In the genomic region with DNA sequence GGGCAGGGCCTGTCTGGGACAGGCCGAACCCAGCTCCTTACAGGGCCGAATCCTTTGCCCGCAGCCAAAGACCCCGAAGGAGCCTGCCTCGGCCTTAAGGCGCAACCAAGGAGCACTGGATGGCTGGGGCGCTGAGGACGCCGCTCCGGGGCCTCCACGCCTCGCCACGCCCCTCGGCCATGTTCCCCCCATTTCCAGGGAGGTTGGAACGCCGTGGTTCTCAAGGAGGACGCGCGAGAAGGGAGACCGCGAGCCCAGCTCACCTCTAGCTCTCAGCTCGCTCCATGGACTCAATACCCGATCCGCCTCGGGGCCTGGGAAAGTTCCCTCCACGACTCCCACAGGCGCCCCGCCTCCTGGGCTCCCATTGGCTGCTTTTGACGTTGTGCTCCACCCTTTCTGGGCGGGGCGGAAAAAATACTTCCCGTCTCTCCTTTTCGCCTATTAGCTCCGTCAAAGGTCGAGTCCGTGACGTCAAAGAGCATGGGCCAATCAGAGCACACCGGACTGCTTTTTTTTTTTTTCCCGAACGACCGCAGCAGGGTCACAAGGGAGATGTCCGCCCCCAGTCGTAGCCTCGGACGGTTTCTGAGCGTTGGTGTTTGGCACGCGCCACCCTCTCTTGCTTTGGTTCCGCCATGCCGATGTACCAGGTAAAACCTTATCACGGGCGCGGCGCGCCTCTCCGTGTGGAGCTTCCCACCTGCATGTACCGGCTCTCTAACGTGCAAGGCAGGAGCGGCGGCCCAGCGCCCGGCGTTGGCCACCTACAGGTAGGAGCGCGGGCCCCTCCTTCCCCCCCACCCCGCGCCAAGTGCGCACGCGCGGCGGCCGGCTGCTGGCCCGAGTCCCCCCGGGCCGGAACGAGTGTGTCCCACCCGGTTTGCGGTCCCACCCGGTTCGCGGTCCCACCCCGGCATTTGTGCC, we compare ENCODE assay signal across 1 cellular context.
A peak's percentile ranks its signal among the peaks of the same experiment; 100 is the strongest.
TF ChIP-seq lines count a peak whose summit lies in the region.

No MANE protein-coding gene starts in this region.

TF ChIP-seq in A549, 52 proteins besides CTCF, POLR2A, EP300 and RAD21 (continued from another document):
- no peak for TF ChIP-seq HES2 (IDR thresholded peaks at IDR 0.05)
- no peak for TF ChIP-seq GATA3 (IDR thresholded peaks at IDR 0.05; ENCODE audit: borderline replicate concordance)
- TF ChIP-seq MAX (IDR thresholded peaks at IDR 0.05), result peak; percentile 58; the same call in 1 of the 2 replicates
- TF ChIP-seq, protein P1, sequence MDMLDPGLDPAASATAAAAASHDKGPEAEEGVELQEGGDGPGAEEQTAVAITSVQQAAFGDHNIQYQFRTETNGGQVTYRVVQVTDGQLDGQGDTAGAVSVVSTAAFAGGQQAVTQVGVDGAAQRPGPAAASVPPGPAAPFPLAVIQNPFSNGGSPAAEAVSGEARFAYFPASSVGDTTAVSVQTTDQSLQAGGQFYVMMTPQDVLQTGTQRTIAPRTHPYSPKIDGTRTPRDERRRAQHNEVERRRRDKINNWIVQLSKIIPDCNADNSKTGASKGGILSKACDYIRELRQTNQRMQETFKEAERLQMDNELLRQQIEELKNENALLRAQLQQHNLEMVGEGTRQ (IDR thresholded peaks at IDR 0.05), result no peak; the same call in 1 of the 2 replicates
- TF ChIP-seq BHLHE40 (IDR thresholded peaks at IDR 0.05; ENCODE audit: low read depth, low read length), result no peak
- TF ChIP-seq, protein P2, sequence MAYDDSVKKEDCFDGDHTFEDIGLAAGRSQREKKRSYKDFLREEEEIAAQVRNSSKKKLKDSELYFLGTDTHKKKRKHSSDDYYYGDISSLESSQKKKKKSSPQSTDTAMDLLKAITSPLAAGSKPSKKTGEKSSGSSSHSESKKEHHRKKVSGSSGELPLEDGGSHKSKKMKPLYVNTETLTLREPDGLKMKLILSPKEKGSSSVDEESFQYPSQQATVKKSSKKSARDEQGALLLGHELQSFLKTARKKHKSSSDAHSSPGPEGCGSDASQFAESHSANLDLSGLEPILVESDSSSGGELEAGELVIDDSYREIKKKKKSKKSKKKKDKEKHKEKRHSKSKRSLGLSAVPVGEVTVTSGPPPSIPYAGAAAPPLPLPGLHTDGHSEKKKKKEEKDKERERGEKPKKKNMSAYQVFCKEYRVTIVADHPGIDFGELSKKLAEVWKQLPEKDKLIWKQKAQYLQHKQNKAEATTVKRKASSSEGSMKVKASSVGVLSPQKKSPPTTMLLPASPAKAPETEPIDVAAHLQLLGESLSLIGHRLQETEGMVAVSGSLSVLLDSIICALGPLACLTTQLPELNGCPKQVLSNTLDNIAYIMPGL (CRISPR knock-in tag; IDR thresholded peaks at IDR 0.05; ENCODE audit: borderline replicate concordance), result no peak
- TF ChIP-seq PBX3 (IDR thresholded peaks at IDR 0.05), result no peak
- TF ChIP-seq TFCP2L1 (CRISPR knock-in tag; IDR thresholded peaks at IDR 0.05), result 0 out of 2 replicates have a peak, but pooled peaks have one; percentile 70
- no peak for TF ChIP-seq ZFP36 (IDR thresholded peaks at IDR 0.05; ENCODE audit: borderline replicate concordance, partially characterized antibody)
- 0 out of 2 replicates have a peak, but pooled peaks have one; percentile 30 for TF ChIP-seq E2F6 (IDR thresholded peaks at IDR 0.05; ENCODE audit: borderline replicate concordance, low read depth)
- TF ChIP-seq NPAS2 (CRISPR knock-in tag; IDR thresholded peaks at IDR 0.05; ENCODE audit: borderline replicate concordance), result no peak
- no peak for TF ChIP-seq MAFK (IDR thresholded peaks at IDR 0.05; ENCODE audit: partially characterized antibody)
- TF ChIP-seq FOXS1 (CRISPR knock-in tag; IDR thresholded peaks at IDR 0.05), result no peak
- TF ChIP-seq RARB (CRISPR knock-in tag; IDR thresholded peaks at IDR 0.05), result no peak
- TF ChIP-seq FOSL2 (IDR thresholded peaks at IDR 0.05), result no peak
- TF ChIP-seq FOSL2 (CRISPR knock-in tag; IDR thresholded peaks at IDR 0.05), result no peak
- no peak for TF ChIP-seq POLR2AphosphoS2 (conservative IDR thresholded peaks at IDR 0.05; ENCODE audit: low read length)
- TF ChIP-seq MAZ (IDR thresholded peaks at IDR 0.05; ENCODE audit: borderline replicate concordance, low read depth, low read length), result no peak
- TF ChIP-seq EHF (CRISPR knock-in tag; IDR thresholded peaks at IDR 0.05), result no peak
- no peak for TF ChIP-seq ELK1 (IDR thresholded peaks at IDR 0.05; ENCODE audit: low read depth, low read length)
- no peak for TF ChIP-seq FOSB (CRISPR knock-in tag; IDR thresholded peaks at IDR 0.05)
